In genomic region chr19:58519087-58519354, GRCh38 we compare ENCODE assay signal across 8 cellular contexts. TPM values are rescaled to one million over a fixed set of nuclear protein-coding genes. Genes with fewer than 3 reads are reported as not detected.
DNase-seq lines count a peak whose midpoint lies in the region; ATAC-seq and TF ChIP-seq lines count a peak whose summit lies in the region.

No MANE protein-coding gene starts in this region.

- TF ChIP-seq CTCF in CD4-positive, alpha-beta T cell (IDR thresholded peaks at IDR 0.05) = no peak
- no peak for TF ChIP-seq CTCF in gastrocnemius medialis (IDR thresholded peaks at IDR 0.05 in 4 of 5, conservative IDR thresholded peaks at IDR 0.05 in 1 of 5)

- H3K4me3 ChIP-seq in iPS-18c (ENCODE audit: insufficient read depth, low read depth, low read length) = peak overlapping the region; percentile 95
- H3K4me3 ChIP-seq in gastrocnemius medialis = peak overlapping the region; percentile 69 to 88 (median 80)

- TF ChIP-seq POLR2A in gastrocnemius medialis (IDR thresholded peaks at IDR 0.05) = no peak

- H3K36me3 Mint-ChIP-seq in CD4-positive, alpha-beta T cell (ENCODE audit: low read depth) = peaks cover 29% of the 10 kb centered on the region
- peaks cover 19% of the 10 kb centered on the region for H3K36me3 Mint-ChIP-seq in T-helper 2 cell treated with Interferon-gamma antibody and Interleukin-4, amounts not matched to agents 5 μg/mL and 100 μg/mL, for 36 hours (ENCODE audit: low read depth)

- H3K4me3 Mint-ChIP-seq in CD4-positive, alpha-beta T cell = peak overlapping the region; percentile 99
- peak overlapping the region; percentile 99 for H3K4me3 Mint-ChIP-seq in T-helper 2 cell treated with Interferon-gamma antibody and Interleukin-4, amounts not matched to agents 5 μg/mL and 100 μg/mL, for 36 hours

- peak; percentile 25 for ATAC-seq in CD4-positive, alpha-beta T cell (ENCODE audit: poor library complexity)
- ATAC-seq in GM21619 (IDR thresholded peaks at IDR 0.05; ENCODE audit: unreplicated experiment) (peak; percentile 6), gastrocnemius medialis (peak; percentile 28 to 40), GM21717 (IDR thresholded peaks at IDR 0.05; ENCODE audit: unreplicated experiment) (no peak)

- H3K36me3 ChIP-seq in gastrocnemius medialis = peaks cover 0 to 15% of the 10 kb centered on the region in 2 donors

- no peaks in the 10 kb centered on the region for H3K27me3 ChIP-seq in CD4-positive, alpha-beta T cell (ENCODE audit: control insufficient read depth, insufficient read depth, low read length)
- no peaks in the 10 kb centered on the region for H3K27me3 ChIP-seq in gastrocnemius medialis

- POLR2A ChIA-PET in CD4-positive, alpha-beta T cell (lab: Charles Lee) = interaction anchor here (1.0 to 3.5 kb wide), 12 partner anchors 17 to 336 kb away, joined by 4 to 56 read pairs (median 15); partner anchors contain the start of genes CHMP2A, MZF1, TRIM28 and UBE2M

- no peaks in the 10 kb centered on the region for H3K9me3 ChIP-seq in CD4-positive, alpha-beta T cell (ENCODE audit: control insufficient read depth, low read length)
- peaks cover 3% of the 10 kb centered on the region for H3K9me3 ChIP-seq in iPS-18c (ENCODE audit: control insufficient read depth, insufficient read depth, low read length)
- no peaks in the 10 kb centered on the region for H3K9me3 ChIP-seq in gastrocnemius medialis

- peak in 9 of 10 experiments; percentile 26 to 54 (median 41) for DNase-seq in CD4-positive, alpha-beta T cell
- DNase-seq in NCI-H1694 (lab: John Stamatoyannopoulos, UW) = peak; percentile 65
- DNase-seq in T-helper 2 cell treated with Interferon-gamma antibody and Interleukin-4, amounts not matched to agents 5 μg/mL and 100 μg/mL, for 36 hours (ENCODE audit: low spot score) = peak; percentile 52
- DNase-seq in T47D (ENCODE audit: low read depth in 1 of 2, low spot score in 1 of 2) = peak; percentile 57 to 77
- DNase-seq in gastrocnemius medialis = peak; percentile 20 to 39

- intact Hi-C loops in CD4-positive, alpha-beta T cell (cut with DNase I, micrococcal nuclease) = loop anchor here (1.0 to 5.0 kb wide), 7 partner anchors 25 to 212 kb away; partner anchors contain the start of genes TRIM28 (in 2 of the 2), ERVK3-1 (in 1 of the 2) and ZSCAN22 (in 1 of the 2)
- intact Hi-C loops in gastrocnemius medialis (cut with DNase I; ENCODE audit: low total_unique reads) = loop anchor here (1.0 kb wide), 4 partner anchors 20 to 214 kb away; partner anchors contain the start of genes ERVK3-1 and TRIM28

- peaks cover 34 to 36% of the 10 kb centered on the region in 2 donors for H3K4me1 ChIP-seq in gastrocnemius medialis

- CTCF ChIA-PET in CD4-positive, alpha-beta T cell (lab: Charles Lee) = interaction anchor here (1.1 to 4.7 kb wide), 12 partner anchors 18 to 156 kb away, joined by 3 to 60 read pairs (median 8); partner anchors contain the start of genes CHMP2A, TRIM28, UBE2M and ZNF324B

- in situ Hi-C loops in T47D (cut with HindIII; ENCODE audit: low pct_unique_long_range_greater_than_20kb, low sequenced_read_pairs) (no loop called here), gastrocnemius medialis (cut with MboI; ENCODE audit: low sequenced_read_pairs in 4 of 4) (no loop called here)

- peak overlapping the region; percentile 87 for H3K27ac ChIP-seq in CD4-positive, alpha-beta T cell (ENCODE audit: low read depth, low read length)
- H3K27ac ChIP-seq in gastrocnemius medialis = peak overlapping the region; percentile 84 to 96 (median 94)

- H3K9me3 Mint-ChIP-seq in CD4-positive, alpha-beta T cell = no peaks in the 10 kb centered on the region
- H3K9me3 Mint-ChIP-seq in T-helper 2 cell treated with Interferon-gamma antibody and Interleukin-4, amounts not matched to agents 5 μg/mL and 100 μg/mL, for 36 hours = no peaks in the 10 kb centered on the region

- peaks cover 48% of the 10 kb centered on the region for H3K4me1 Mint-ChIP-seq in CD4-positive, alpha-beta T cell (ENCODE audit: low read depth)
- H3K4me1 Mint-ChIP-seq in T-helper 2 cell treated with Interferon-gamma antibody and Interleukin-4, amounts not matched to agents 5 μg/mL and 100 μg/mL, for 36 hours (ENCODE audit: low read depth) = peaks cover 26% of the 10 kb centered on the region

- peak overlapping the region; percentile 98 for H3K27ac Mint-ChIP-seq in CD4-positive, alpha-beta T cell
- peak overlapping the region; percentile 98 for H3K27ac Mint-ChIP-seq in T-helper 2 cell treated with Interferon-gamma antibody and Interleukin-4, amounts not matched to agents 5 μg/mL and 100 μg/mL, for 36 hours

- no peaks in the 10 kb centered on the region for H3K27me3 Mint-ChIP-seq in CD4-positive, alpha-beta T cell
- no peaks in the 10 kb centered on the region for H3K27me3 Mint-ChIP-seq in T-helper 2 cell treated with Interferon-gamma antibody and Interleukin-4, amounts not matched to agents 5 μg/mL and 100 μg/mL, for 36 hours (ENCODE audit: low read depth)

RNA-seq across cellular contexts. Expression of gene ZBTB45, which starts 0.6 kb away (rescaled TPM):
- 1 to 10 TPM; 5.7 to 6.3 TPM for total RNA-seq in CD4-positive, alpha-beta T cell
- total RNA-seq in gastrocnemius medialis = 10 to 100 TPM in 2 of 4 donors, 1 to 10 TPM in 2; 5.9 to 12.2 (median 9.6) TPM

RNA-seq across cellular contexts. Expression of gene SLC27A5, which starts 7.2 kb away (rescaled TPM):
- total RNA-seq in CD4-positive, alpha-beta T cell = 1 to 10 TPM; 3.5 to 4.8 TPM
- 1 to 10 TPM; 2.0 to 9.1 (median 4.6) TPM for total RNA-seq in gastrocnemius medialis

RNA-seq across cellular contexts. Expression of gene TRIM28, which starts 24.8 kb away (rescaled TPM):
- 100 to 1,000 TPM; 549 to 553 TPM for total RNA-seq in CD4-positive, alpha-beta T cell
- total RNA-seq in gastrocnemius medialis = 100 to 1,000 TPM; 145 to 239 (median 191) TPM

RNA-seq across cellular contexts. Expression of gene CHMP2A, which starts 35.9 kb away (rescaled TPM):
- total RNA-seq in CD4-positive, alpha-beta T cell = 10 to 100 TPM; 60.5 to 62.4 TPM
- total RNA-seq in gastrocnemius medialis = 100 to 1,000 TPM in 2 of 4 donors, 10 to 100 TPM in 2; 82.3 to 165 (median 113) TPM

RNA-seq across cellular contexts. Expression of gene UBE2M, which starts 39.4 kb away (rescaled TPM):
- 10 to 100 TPM; 29.0 to 31.0 TPM for total RNA-seq in CD4-positive, alpha-beta T cell
- total RNA-seq in gastrocnemius medialis = 10 to 100 TPM; 23.5 to 74.5 (median 41.6) TPM
